27 cellular contexts compared by ENCODE assay signal in genomic region chr2:73021371-73022010, GRCh38. TPM values are rescaled to one million over a fixed set of nuclear protein-coding genes. Genes with fewer than 3 reads are reported as not detected.
DNase-seq lines count a peak whose midpoint lies in the region; ATAC-seq, FAIRE-seq and TF ChIP-seq lines count a peak whose summit lies in the region.
"Had no signal": no experiment of that assay in that cellular context is flagged by ENCODE, and none has a peak within 500 bp of the region (broad histone marks: within the 10 kb centered on the region; RNA-seq: fewer than 3 reads in every experiment).

No MANE protein-coding gene starts in this region.

- H2BK5ac ChIP-seq in mesenchymal stem cell (ENCODE audit: low read depth, low read length, poor library complexity, severe bottlenecking), result no peak overlapping the region

- peak overlapping the region; percentile 51 to 59 for H3K18ac ChIP-seq in mesenchymal stem cell (ENCODE audit: low read depth in 1 of 2, low read length in 2 of 2)

- TF ChIP-seq CTCF in endothelial cell of umbilical vein (IDR thresholded peaks at IDR 0.05; ENCODE audit: extremely low read depth in 1 of 2, insufficient read depth in 1 of 2, low read depth in 1 of 2, low read length in 2 of 2) (no peak), gastroesophageal sphincter (IDR thresholded peaks at IDR 0.05) (no peak)

- no peak overlapping the region for H2BK120ac ChIP-seq in mesenchymal stem cell (ENCODE audit: low read depth, low read length)

- H3K4me3 ChIP-seq in endothelial cell of umbilical vein (replicated peaks in 1 of 3; ENCODE audit: insufficient read depth in 1 of 3, low read depth in 1 of 3, low read length in 3 of 3) (no peak overlapping the region), mesenchymal stem cell (ENCODE audit: insufficient read depth in 1 of 2, low read depth in 1 of 2, low read length in 2 of 2) (no peak overlapping the region), gastroesophageal sphincter (no peak overlapping the region)
- H3K4me3 ChIP-seq: heart left ventricle, lung, Peyer's patch, spleen, testis had no signal

- no peaks in the 10 kb centered on the region for H3K79me2 ChIP-seq in endothelial cell of umbilical vein (ENCODE audit: control insufficient read depth, insufficient read depth, low read length)

- H3K4me1 ChIP-seq in endothelial cell of umbilical vein (ENCODE audit: control insufficient read depth, extremely low read depth, insufficient read depth, low read length) (peaks cover 13% of the 10 kb centered on the region), mesenchymal stem cell (ENCODE audit: control insufficient read depth, insufficient read depth, low read depth, low read length) (peaks cover 16% of the 10 kb centered on the region), gastroesophageal sphincter (no peaks in the 10 kb centered on the region)
- H3K4me1 ChIP-seq: heart left ventricle, Peyer's patch, spleen, testis had no signal

- no peak overlapping the region for H3K23ac ChIP-seq in mesenchymal stem cell (ENCODE audit: low read length in 2 of 2)

- peak overlapping the region in 1 of 2 experiments; percentile 84 for H3K14ac ChIP-seq in mesenchymal stem cell (ENCODE audit: low read length in 2 of 2)

- BruUV-seq in endothelial cell of umbilical vein (replicated peaks; lab: Mats Ljungman, UMichigan), result no TSS peak

- H3K27ac ChIP-seq in endothelial cell of umbilical vein (ENCODE audit: insufficient read depth, low read depth, low read length), result peak overlapping the region; percentile 15
- no peak overlapping the region for H3K27ac ChIP-seq in mesenchymal stem cell (ENCODE audit: low read length, poor library complexity, severe bottlenecking)
- H3K27ac ChIP-seq in gastroesophageal sphincter, result no peak overlapping the region
- H3K27ac ChIP-seq: heart left ventricle, Peyer's patch, spleen, testis, WERI-Rb-1 had no signal

- H3K4ac ChIP-seq in mesenchymal stem cell (ENCODE audit: low read depth in 1 of 2, low read length in 2 of 2), result no peak overlapping the region

- H4K20me1 ChIP-seq in endothelial cell of umbilical vein (replicated peaks; ENCODE audit: control insufficient read depth, extremely low read depth, insufficient read depth, low read length), result no peaks in the 10 kb centered on the region

- H3K27me3 ChIP-seq in endothelial cell of umbilical vein (ENCODE audit: control insufficient read depth in 2 of 2, insufficient read depth in 2 of 2, low read length in 2 of 2) (no peaks in the 10 kb centered on the region), mesenchymal stem cell (ENCODE audit: control insufficient read depth in 1 of 2, insufficient read depth in 1 of 2, low read length in 2 of 2) (no peaks in the 10 kb centered on the region), gastroesophageal sphincter (no peaks in the 10 kb centered on the region)
- H3K27me3 ChIP-seq: heart left ventricle, Peyer's patch, spleen, testis had no signal

- TF ChIP-seq EP300 in gastroesophageal sphincter (IDR thresholded peaks at IDR 0.05), result no peak

- 71% methylated on average over 8 of the region's 8 CpGs for WGBS in mesenchymal stem cell
- WGBS in gastroesophageal sphincter (ENCODE audit: low coverage in 1 of 2), 2 donors, result 38 to 67% methylated on average over 1 to 3 of the region's 8 CpGs

- H2BK15ac ChIP-seq in mesenchymal stem cell (ENCODE audit: low read depth, poor library complexity, severe bottlenecking), result no peak overlapping the region

- dilution Hi-C loops in endothelial cell of umbilical vein (cut with MboI; ENCODE audit: extremely low pct_ligation_motif_present, low sequenced_read_pairs), result no loop called here

- ATAC-seq in GM21529 (IDR thresholded peaks at IDR 0.05; ENCODE audit: unreplicated experiment) (no peak), gastroesophageal sphincter (no peak)
- ATAC-seq: effector memory CD8-positive, alpha-beta T cell; heart left ventricle; right cardiac atrium had no signal

- H4K8ac ChIP-seq in mesenchymal stem cell (ENCODE audit: low read length), result no peak overlapping the region

- POLR2A ChIA-PET in endothelial cell of umbilical vein (lab: Charles Lee), result no interaction called here

- peak overlapping the region in 1 of 2 experiments; percentile 60 for H2BK12ac ChIP-seq in mesenchymal stem cell (ENCODE audit: low read length in 2 of 2)

- no peaks in the 10 kb centered on the region for H3K9me1 ChIP-seq in endothelial cell of umbilical vein (replicated peaks; ENCODE audit: control insufficient read depth, extremely low read depth, insufficient read depth, low read length)

- peak overlapping the region; percentile 29 for H2AK5ac ChIP-seq in mesenchymal stem cell (ENCODE audit: low read length, severe bottlenecking)

- no peak overlapping the region for H2AFZ ChIP-seq in endothelial cell of umbilical vein (ENCODE audit: low read depth, low read length)
- H2AFZ ChIP-seq in mesenchymal stem cell (ENCODE audit: low read depth, low read length), result no peak overlapping the region

- no peak overlapping the region for H4K91ac ChIP-seq in mesenchymal stem cell (ENCODE audit: low read length)

- intact Hi-C loops in endothelial cell of umbilical vein (cut with micrococcal nuclease), result no loop called here

- TF ChIP-seq POLR2A in endothelial cell of umbilical vein (IDR thresholded peaks at IDR 0.05; ENCODE audit: low read depth, low read length) (no peak), gastroesophageal sphincter (IDR thresholded peaks at IDR 0.05) (no peak)

- peaks cover 3% of the 10 kb centered on the region in 2 experiments for H3K36me3 ChIP-seq in endothelial cell of umbilical vein (ENCODE audit: control insufficient read depth in 2 of 2, extremely low read depth in 1 of 2, insufficient read depth in 2 of 2, low read length in 2 of 2)
- H3K36me3 ChIP-seq in mesenchymal stem cell (ENCODE audit: control insufficient read depth in 1 of 2, insufficient read depth in 2 of 2, low read depth in 1 of 2, low read length in 2 of 2), result peaks cover 12 to 14% of the 10 kb centered on the region in 2 experiments
- H3K36me3 ChIP-seq in gastroesophageal sphincter, result peaks cover 0 to 40% of the 10 kb centered on the region in 2 donors
- H3K36me3 ChIP-seq: WERI-Rb-1 had no signal

- DNase-seq in activated CD8-positive, alpha-beta memory T cell treated with anti-CD3 and anti-CD28 coated beads for 24 hours, result peak; percentile 41
- DNase-seq in activated CD8-positive, alpha-beta memory T cell treated with anti-CD3 and anti-CD28 coated beads, Interleukin-2, amount 50 U/mL, for 48 hours, result no peak
- DNase-seq in endothelial cell of umbilical vein (ENCODE audit: low read depth, low spot score) (peak; percentile 7), mesenchymal stem cell (no peak), NCI-H146 (lab: John Stamatoyannopoulos, UW) (no peak)
- no peak for DNase-seq in activated CD8-positive, alpha-beta memory T cell treated with anti-CD3 and anti-CD28 coated beads, Interleukin-2, amount 50 U/mL, for 4 hours
- DNase-seq: activated CD4-positive, alpha-beta T cell treated with anti-CD3 and anti-CD28 coated beads, Interleukin-2, amount 10 ng/mL, durations not matched to agents 7 days and 5 days; activated T-cell treated with anti-CD3 and anti-CD28 coated beads, Interleukin-2, amount 50 U/mL, for 48 hours; CD4-positive, alpha-beta T cell; DMS153; effector memory CD8-positive, alpha-beta T cell; NCI-H1048; NCI-H1694; NCI-H446; NCI-H748 treated with DMSO at 0.1 percent for 48 hours; SIG-M5; spleen; stimulated activated CD4-positive, alpha-beta T cell treated with anti-CD3 and anti-CD28 coated beads, Interleukin-2, amount 100 ng/mL, for 24 hours; stimulated activated CD8-positive, alpha-beta memory T cell treated with anti-CD3 and anti-CD28 coated beads, Interleukin-4, amount 100 ng/mL, for 48 hours; testis; WERI-Rb-1 had no signal

- CTCF ChIA-PET in endothelial cell of umbilical vein (lab: Charles Lee), result interaction anchor here (0.5 to 1.2 kb wide), 3 partner anchors 10 to 420 kb away, joined by 3 to 4 read pairs (median 3); no protein-coding TSS in a partner anchor

- H3K4me2 ChIP-seq in endothelial cell of umbilical vein (ENCODE audit: insufficient read depth, low read length), result peak overlapping the region; percentile 25
- H3K4me2 ChIP-seq in mesenchymal stem cell (ENCODE audit: low read length, poor library complexity, severe bottlenecking), result no peak overlapping the region

- peaks cover 7% of the 10 kb centered on the region for H3K79me1 ChIP-seq in mesenchymal stem cell (replicated peaks; ENCODE audit: low read length, poor library complexity, severe bottlenecking)

- FAIRE-seq in endothelial cell of umbilical vein (lab: Jason Lieb, UNC), result no peak

- no peaks in the 10 kb centered on the region for H3K9me3 ChIP-seq in endothelial cell of umbilical vein (replicated peaks; ENCODE audit: control insufficient read depth, insufficient read depth, low read length)
- no peaks in the 10 kb centered on the region for H3K9me3 ChIP-seq in mesenchymal stem cell (ENCODE audit: control insufficient read depth, low read length)
- no peaks in the 10 kb centered on the region for H3K9me3 ChIP-seq in gastroesophageal sphincter
- H3K9me3 ChIP-seq: heart left ventricle, Peyer's patch, spleen, testis had no signal

- no peak overlapping the region for H3K9ac ChIP-seq in endothelial cell of umbilical vein (replicated peaks; ENCODE audit: extremely low read depth, insufficient read depth, low read length)
- H3K9ac ChIP-seq in mesenchymal stem cell (ENCODE audit: low read length), result no peak overlapping the region

TF ChIP-seq in endothelial cell of umbilical vein, 7 proteins besides CTCF, POLR2A, EP300 and RAD21 (continues in another document):
- TF ChIP-seq, protein P1, sequence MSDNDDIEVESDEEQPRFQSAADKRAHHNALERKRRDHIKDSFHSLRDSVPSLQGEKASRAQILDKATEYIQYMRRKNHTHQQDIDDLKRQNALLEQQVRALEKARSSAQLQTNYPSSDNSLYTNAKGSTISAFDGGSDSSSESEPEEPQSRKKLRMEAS (IDR thresholded peaks at IDR 0.05; ENCODE audit: insufficient read depth, insufficient read length), result no peak
- TF ChIP-seq POLR2AphosphoS5 (IDR thresholded peaks at IDR 0.05; ENCODE audit: insufficient read depth, low read depth, low read length), result no peak
- TF ChIP-seq MYC (IDR thresholded peaks at IDR 0.05; ENCODE audit: low read depth, low read length), result no peak
- TF ChIP-seq GATA2 (IDR thresholded peaks at IDR 0.05; ENCODE audit: insufficient read depth, insufficient read length, low read depth, low read length), result no peak
- no peak for TF ChIP-seq JUN (IDR thresholded peaks at IDR 0.05; ENCODE audit: borderline replicate concordance, insufficient read depth, insufficient read length, low read depth)

RNA-seq across cellular contexts. Expression of gene SFXN5, which starts 50.0 kb away (rescaled TPM):
- 24.6 and 28.6 TPM in 2 replicates for total RNA-seq in endothelial cell of umbilical vein
- 18.7 and 22.8 TPM in 2 replicates for polyA plus RNA-seq in endothelial cell of umbilical vein
- polyA plus RNA-seq in endothelial cell of umbilical vein (2011; cell fraction: cytosol; rRNA removed), result 11.2 and 12.2 TPM in 2 replicates
- polyA plus RNA-seq in endothelial cell of umbilical vein (2011; cell fraction: nucleus; rRNA removed), result 56.4 and 81.3 TPM in 2 replicates
- 11.2 and 11.4 TPM in 2 replicates for polyA plus RNA-seq in endothelial cell of umbilical vein (2012)
- 31.9 and 33.2 TPM in 2 replicates for polyA minus RNA-seq in endothelial cell of umbilical vein
- polyA minus RNA-seq in endothelial cell of umbilical vein (2011; cell fraction: cytosol; rRNA and poly(A)+ RNA removed), result 14.3 TPM
- polyA minus RNA-seq in endothelial cell of umbilical vein (2011; cell fraction: nucleus; rRNA and poly(A)+ RNA removed), result 30.8 and 36.2 TPM in 2 replicates
- 9.9 TPM for polyA plus RNA-seq in mesenchymal stem cell (2013, experiment 1 of 2)
- polyA plus RNA-seq in mesenchymal stem cell (2013, experiment 2 of 2), result 9.8 TPM
- total RNA-seq in gastroesophageal sphincter, result 10 to 100 TPM in 1 of 4 donors, 1 to 10 TPM in 3; 5.7 to 11.8 (median 6.7) TPM

Comparison
In these comparisons a context has a peak if more than half of its experiments do, and no peak if none do; other contexts are left out.
1. DNase-seq: peak in activated CD8-positive, alpha-beta memory T cell treated with anti-CD3 and anti-CD28 coated beads for 24 hours (single experiment) and endothelial cell of umbilical vein (single experiment); none in activated CD8-positive, alpha-beta memory T cell treated with anti-CD3 and anti-CD28 coated beads, Interleukin-2, amount 50 U/mL, for 48 hours (single experiment), mesenchymal stem cell (single experiment), NCI-H146 (single experiment) and activated CD8-positive, alpha-beta memory T cell treated with anti-CD3 and anti-CD28 coated beads, Interleukin-2, amount 50 U/mL, for 4 hours (single experiment).